24 cellular contexts compared by ENCODE assay signal in genomic region chr10:52346394-52347326, GRCh38. TPM values are rescaled to one million over a fixed set of nuclear protein-coding genes. Genes with fewer than 3 reads are reported as not detected.
DNase-seq lines count a peak whose midpoint lies in the region; ATAC-seq, FAIRE-seq and TF ChIP-seq lines count a peak whose summit lies in the region.
"Had no signal": no experiment of that assay in that cellular context is flagged by ENCODE, and none has a peak within 500 bp of the region (broad histone marks: within the 10 kb centered on the region; RNA-seq: fewer than 3 reads in every experiment).

No MANE protein-coding gene starts in this region.

- CTCF ChIA-PET in PC-3 (lab: Charles Lee): no interaction called here
- CTCF ChIA-PET in HepG2 (lab: Yijun Ruan, JAX; ENCODE audit: low intra/inter-chr PET ratio, low total read pairs): no interaction called here

- H4K20me1 ChIP-seq in PC-3 (ENCODE audit: low read length) (no peaks in the 10 kb centered on the region), HepG2 (ENCODE audit: insufficient read depth, low read length) (no peaks in the 10 kb centered on the region)
- H4K20me1 ChIP-seq: BLaER1 treated with 17β-estradiol and CSF1 and Interleukin-3, amounts not matched to agents 10 nM and 100 nM had no signal

- FAIRE-seq in HepG2 (lab: Jason Lieb, UNC): no peak
- FAIRE-seq: G401.6, H1 had no signal

- DNase-seq in GM12864 (ENCODE audit: low read depth): no peak
- DNase-seq in PC-3: no peak
- DNase-seq in HepG2 (ENCODE audit: low spot score): no peak
- DNase-seq in upper lobe of left lung: peak in 1 of 2 donors; percentile 47
- DNase-seq in SHP77 treated with DMSO at 0.1 percent for 48 hours (lab: John Stamatoyannopoulos, UW): no peak
- no peak for DNase-seq in activated CD8-positive, alpha-beta memory T cell treated with anti-CD3 and anti-CD28 coated beads for 24 hours
- DNase-seq: ACHN; CD8-positive, alpha-beta T cell; DMS153; KG1; NCI-H1092; NCI-H1436; NCI-H187 treated with DMSO at 0.1 percent for 48 hours; NCI-H2107; NCI-H446 treated with DMSO at 0.1 percent for 48 hours; NCI-H526 treated with DMSO at 0.1 percent for 48 hours; OCI-M1; SIG-M5; SK-N-SH had no signal

- ATAC-seq in PC-3 (no peak), HepG2 (peak; percentile 24; the same call in 2 of the 3 replicates), upper lobe of left lung (ENCODE audit: low FRiP score in 2 of 2) (peak; percentile 8 to 70), GM19351 (IDR thresholded peaks at IDR 0.05; ENCODE audit: unreplicated experiment) (no peak)
- ATAC-seq: CD8-positive, alpha-beta T cell had no signal

- no peak overlapping the region for H3K4me2 ChIP-seq in PC-3 (ENCODE audit: low read length)
- H3K4me2 ChIP-seq in HepG2 (ENCODE audit: low read depth, low read length): no peak overlapping the region
- H3K4me2 ChIP-seq: BLaER1 treated with 17β-estradiol and CSF1 and Interleukin-3, amounts not matched to agents 10 nM and 100 nM; SK-N-SH had no signal

- peak; percentile 6 for TF ChIP-seq CTCF in GM12864 (IDR thresholded peaks at IDR 0.05; ENCODE audit: low read depth, low read length, missing control alignments)
- peak; percentile 31; the same call in 1 of the 2 replicates for TF ChIP-seq CTCF in PC-3 (conservative IDR thresholded peaks at IDR 0.05; ENCODE audit: low read depth, low read length)
- TF ChIP-seq CTCF in HepG2 (CRISPR knock-in tag; IDR thresholded peaks at IDR 0.05): no peak
- TF ChIP-seq CTCF in upper lobe of left lung (IDR thresholded peaks at IDR 0.05): no peak

- H3K9me3 ChIP-seq in PC-3 (ENCODE audit: low read length): no peaks in the 10 kb centered on the region
- no peaks in the 10 kb centered on the region for H3K9me3 ChIP-seq in HepG2 (ENCODE audit: low read length)
- no peaks in the 10 kb centered on the region for H3K9me3 ChIP-seq in upper lobe of left lung
- H3K9me3 ChIP-seq: SK-N-SH had no signal

- H3K27me3 ChIP-seq in PC-3 (ENCODE audit: low read length) (no peaks in the 10 kb centered on the region), HepG2 (ENCODE audit: control insufficient read depth in 1 of 2, insufficient read depth in 2 of 2, low read length in 2 of 2) (no peaks in the 10 kb centered on the region), upper lobe of left lung (no peaks in the 10 kb centered on the region)
- H3K27me3 ChIP-seq: BLaER1 treated with 17β-estradiol and CSF1 and Interleukin-3, amounts not matched to agents 10 nM and 100 nM had no signal

- intact Hi-C loops in PC-3 (cut with micrococcal nuclease): no loop called here
- intact Hi-C loops in HepG2 (cut with micrococcal nuclease; ENCODE audit: unreplicated experiment): no loop called here

- H3K27ac ChIP-seq in PC-3 (ENCODE audit: low read length) (no peak overlapping the region), HepG2 (ENCODE audit: extremely low read length, insufficient read depth, low read length) (no peak overlapping the region), upper lobe of left lung (no peak overlapping the region)
- H3K27ac ChIP-seq: BLaER1 treated with 17β-estradiol and CSF1 and Interleukin-3, amounts not matched to agents 10 nM and 100 nM; HL-60 had no signal

- H3K9ac ChIP-seq in PC-3 (ENCODE audit: low read length) (no peak overlapping the region), HepG2 (ENCODE audit: insufficient read depth, low read depth, low read length) (no peak overlapping the region)
- H3K9ac ChIP-seq: BLaER1 treated with 17β-estradiol and CSF1 and Interleukin-3, amounts not matched to agents 10 nM and 100 nM; SK-N-SH had no signal

- H3K4me3 ChIP-seq in GM12864 (ENCODE audit: low read depth, low read length) (no peak overlapping the region), PC-3 (ENCODE audit: low read length) (no peak overlapping the region), HepG2 (replicated peaks in 1 of 3; ENCODE audit: insufficient read depth in 1 of 3, low read depth in 2 of 3, low read length in 3 of 3) (no peak overlapping the region), upper lobe of left lung (no peak overlapping the region)
- H3K4me3 ChIP-seq: BLaER1 treated with 17β-estradiol and CSF1 and Interleukin-3, amounts not matched to agents 10 nM and 100 nM had no signal

- H3K4me1 ChIP-seq in PC-3 (ENCODE audit: insufficient read depth, low read length) (peaks cover 5% of the 10 kb centered on the region), HepG2 (ENCODE audit: insufficient read depth, low read length) (no peaks in the 10 kb centered on the region), upper lobe of left lung (no peaks in the 10 kb centered on the region)
- H3K4me1 ChIP-seq: BLaER1 treated with 17β-estradiol and CSF1 and Interleukin-3, amounts not matched to agents 10 nM and 100 nM had no signal

- H3K36me3 ChIP-seq in PC-3 (ENCODE audit: low read depth, low read length): no peaks in the 10 kb centered on the region
- H3K36me3 ChIP-seq in HepG2 (replicated peaks in 1 of 2; ENCODE audit: control insufficient read depth in 1 of 2, insufficient read depth in 2 of 2, low read length in 2 of 2): no peaks in the 10 kb centered on the region
- H3K36me3 ChIP-seq in upper lobe of left lung: no peaks in the 10 kb centered on the region
- H3K36me3 ChIP-seq: BLaER1 treated with 17β-estradiol and CSF1 and Interleukin-3, amounts not matched to agents 10 nM and 100 nM had no signal

- in situ Hi-C loops in HepG2 (cut with HindIII; ENCODE audit: extremely low pct_ligation_motif_present, low pct_unique_long_range_greater_than_20kb): no loop called here

- H3F3A ChIP-seq in PC-3 (ENCODE audit: low read length, unreplicated experiment): no peaks in the 10 kb centered on the region

- POLR2A ChIA-PET in PC-3 (lab: Charles Lee; ENCODE audit: unreplicated experiment) (no interaction called here), HepG2 (lab: Yijun Ruan, JAX) (no interaction called here)

- TF ChIP-seq RAD21 in HepG2 (CRISPR knock-in tag; IDR thresholded peaks at IDR 0.05): no peak

- H2AFZ ChIP-seq in PC-3 (ENCODE audit: low read length) (no peak overlapping the region), HepG2 (ENCODE audit: low read length) (no peak overlapping the region)

- no TSS peak for BruUV-seq in PC-3 (replicated peaks; lab: Mats Ljungman, UMichigan)
- no TSS peak for BruUV-seq in HepG2 (replicated peaks; lab: Mats Ljungman, UMichigan)

- TF ChIP-seq POLR2A in HepG2 (IDR thresholded peaks at IDR 0.05; ENCODE audit: insufficient read depth in 1 of 2, low read depth in 2 of 2, low read length in 2 of 2): no peak
- TF ChIP-seq POLR2A in upper lobe of left lung (IDR thresholded peaks at IDR 0.05): no peak

- no peaks in the 10 kb centered on the region for H3K9me2 ChIP-seq in PC-3 (replicated peaks; ENCODE audit: low read length)
- H3K9me2 ChIP-seq: SK-N-SH had no signal

- TF ChIP-seq EP300 in HepG2 (IDR thresholded peaks at IDR 0.05; ENCODE audit: low read depth in 2 of 2, low read length in 2 of 2): no peak
- TF ChIP-seq EP300 in HepG2 (CRISPR knock-in tag; IDR thresholded peaks at IDR 0.05; ENCODE audit: borderline replicate concordance): no peak
- no peak for TF ChIP-seq EP300 in upper lobe of left lung (IDR thresholded peaks at IDR 0.05)

- 86% methylated on average over 17 of the region's 27 CpGs for WGBS in HepG2 (ENCODE audit: low lambda C conversion rate)
- 90 to 100% methylated on average over 7 to 27 of the region's 27 CpGs for WGBS in upper lobe of left lung, 2 donors

- H3K79me2 ChIP-seq in PC-3 (ENCODE audit: low read length): no peaks in the 10 kb centered on the region
- no peaks in the 10 kb centered on the region for H3K79me2 ChIP-seq in HepG2 (ENCODE audit: insufficient read depth, low read length)

TF ChIP-seq in HepG2, 621 proteins besides CTCF, POLR2A, EP300 and RAD21 (continues in another document):
- TF ChIP-seq ZNF496 (CRISPR knock-in tag; IDR thresholded peaks at IDR 0.05; ENCODE audit: insufficient replicate concordance) (no peak), ZNF710 (CRISPR knock-in tag; IDR thresholded peaks at IDR 0.05; ENCODE audit: borderline replicate concordance) (no peak)

RNA-seq across cellular contexts. Expression of gene DKK1, which starts 32.6 kb away (rescaled TPM):
- total RNA-seq in PC-3 (2014; rRNA removed) (1,187 and 1,592 TPM in 2 replicates), HepG2 (2016; rRNA removed; fragmentation: Illumina TruSeq; extraction: Trizol) (143 and 262 TPM in 2 replicates), upper lobe of left lung (10 to 100 TPM in 1 of 6 donors, 1 to 10 TPM in 3, not detected in 2; 3.1 to 11.7 (median 6.4) TPM)
- 170 and 175 TPM in 2 replicates for total RNA-seq in HepG2 (2016; cell fraction: cytosol; rRNA removed; fragmentation: Illumina TruSeq; extraction: Trizol; ENCODE audit: low read depth)
- total RNA-seq in HepG2 (2016; cell fraction: insoluble cytoplasmic fraction; rRNA removed; fragmentation: Illumina TruSeq; extraction: Trizol): 140 and 239 TPM in 2 replicates
- 116 and 117 TPM in 2 replicates for total RNA-seq in HepG2 (2016; cell fraction: membrane; rRNA removed; fragmentation: Illumina TruSeq; extraction: Trizol)
- 264 and 293 TPM in 2 replicates for total RNA-seq in HepG2 (2016; cell fraction: nucleus; rRNA removed; fragmentation: Illumina TruSeq; extraction: Trizol)
- 52.9 and 123 TPM in 2 replicates for polyA plus RNA-seq in HepG2 (2011; rRNA removed)
- polyA plus RNA-seq in HepG2 (2011; cell fraction: cytosol; rRNA removed): 52.9 and 64.6 TPM in 2 replicates
- polyA plus RNA-seq in HepG2 (2011; cell fraction: nucleus; rRNA removed): 25.1 and 31.9 TPM in 2 replicates
- 18.4 and 75.9 TPM in 2 replicates for polyA plus RNA-seq in HepG2 (2012)
- 25.2 and 32.2 TPM in 2 replicates for polyA plus RNA-seq in HepG2 (2016; cell fraction: cytosol; fragmentation: Illumina TruSeq; extraction: Trizol; ENCODE audit: low read depth)
- polyA plus RNA-seq in HepG2 (2016; cell fraction: insoluble cytoplasmic fraction; fragmentation: Illumina TruSeq; extraction: Trizol; ENCODE audit: low read depth): 160 TPM in 2 replicates
- 33.1 and 42.9 TPM in 2 replicates for polyA plus RNA-seq in HepG2 (2016; cell fraction: membrane; fragmentation: Illumina TruSeq; extraction: Trizol; ENCODE audit: low read depth)
- polyA plus RNA-seq in HepG2 (2016; cell fraction: nucleus; fragmentation: Illumina TruSeq; extraction: Trizol; ENCODE audit: insufficient read depth, low read depth): 469 and 518 TPM in 2 replicates
- 32.2 and 34.1 TPM in 2 replicates for polyA minus RNA-seq in HepG2 (2011; rRNA and poly(A)+ RNA removed; ENCODE audit: low replicate concordance)
- 31.8 and 36.1 TPM in 2 replicates for polyA minus RNA-seq in HepG2 (2011; cell fraction: cytosol; rRNA and poly(A)+ RNA removed)
- polyA minus RNA-seq in HepG2 (2011; cell fraction: nucleus; rRNA and poly(A)+ RNA removed): 28.0 and 41.8 TPM in 2 replicates
- total RNA-seq: CD8-positive, alpha-beta T cell had no signal

Comparison
In these comparisons a context has a peak if more than half of its experiments do, and no peak if none do; other contexts are left out.
1. CTCF ChIP-seq: peak in GM12864 (single experiment) and PC-3 (single experiment); none in HepG2 (single experiment) and upper lobe of left lung (0 of 6).
2. ATAC-seq: peak in HepG2 (single experiment) and upper lobe of left lung (2 of 2); none in PC-3 (single experiment) and GM19351 (single experiment).
3. RNA of gene DKK1, which starts 32.6 kb away (total RNA-seq): 1,187 to 1,592 TPM in PC-3 and 116 to 293 TPM in HepG2; 3.1 to 11.7 TPM in upper lobe of left lung; every median in the first group is over 4 times any median in the second.